In the genomic region with DNA sequence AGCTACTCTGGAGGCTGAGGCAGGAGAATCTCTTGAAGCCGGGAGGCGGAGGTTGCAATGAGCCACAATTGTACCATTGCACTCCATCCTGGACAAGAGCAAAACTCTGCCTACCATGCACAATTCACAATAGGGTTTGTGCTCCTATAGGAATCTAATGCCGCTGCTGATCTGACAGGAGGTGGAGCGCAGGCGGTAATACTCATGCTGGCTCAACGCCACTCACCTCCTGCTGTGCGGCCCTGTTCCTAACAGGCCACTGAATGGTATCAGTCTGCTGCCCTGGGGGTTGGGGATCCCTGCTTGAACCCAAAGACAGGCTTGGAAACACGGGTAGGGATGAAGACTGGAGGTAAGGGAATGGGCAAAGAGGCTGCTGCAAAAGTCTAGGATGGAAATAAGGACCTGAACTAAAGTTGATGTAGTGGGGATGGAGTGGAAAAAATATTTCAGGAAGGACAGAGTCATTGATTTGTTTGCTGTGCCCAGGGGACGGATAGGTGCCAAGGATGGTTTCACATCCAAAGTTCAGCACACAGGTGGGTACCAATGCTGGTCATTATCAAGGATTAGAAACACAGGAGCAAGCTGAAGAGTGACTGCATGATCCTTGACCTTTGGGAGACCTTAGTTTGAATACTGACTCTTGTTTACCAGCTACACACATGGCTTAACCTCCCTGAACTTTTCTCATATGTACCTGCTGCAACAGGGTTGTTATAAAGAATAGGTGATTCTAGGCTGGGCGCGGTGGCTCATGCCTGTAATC, we compare ENCODE assay signal across 1 cellular context.
TF ChIP-seq lines count a peak whose summit lies in the region.

No MANE protein-coding gene starts in this region.

TF ChIP-seq in GM23338, 12 proteins besides CTCF, POLR2A, EP300 and RAD21 (continued from another document):
- TF ChIP-seq, protein P1, sequence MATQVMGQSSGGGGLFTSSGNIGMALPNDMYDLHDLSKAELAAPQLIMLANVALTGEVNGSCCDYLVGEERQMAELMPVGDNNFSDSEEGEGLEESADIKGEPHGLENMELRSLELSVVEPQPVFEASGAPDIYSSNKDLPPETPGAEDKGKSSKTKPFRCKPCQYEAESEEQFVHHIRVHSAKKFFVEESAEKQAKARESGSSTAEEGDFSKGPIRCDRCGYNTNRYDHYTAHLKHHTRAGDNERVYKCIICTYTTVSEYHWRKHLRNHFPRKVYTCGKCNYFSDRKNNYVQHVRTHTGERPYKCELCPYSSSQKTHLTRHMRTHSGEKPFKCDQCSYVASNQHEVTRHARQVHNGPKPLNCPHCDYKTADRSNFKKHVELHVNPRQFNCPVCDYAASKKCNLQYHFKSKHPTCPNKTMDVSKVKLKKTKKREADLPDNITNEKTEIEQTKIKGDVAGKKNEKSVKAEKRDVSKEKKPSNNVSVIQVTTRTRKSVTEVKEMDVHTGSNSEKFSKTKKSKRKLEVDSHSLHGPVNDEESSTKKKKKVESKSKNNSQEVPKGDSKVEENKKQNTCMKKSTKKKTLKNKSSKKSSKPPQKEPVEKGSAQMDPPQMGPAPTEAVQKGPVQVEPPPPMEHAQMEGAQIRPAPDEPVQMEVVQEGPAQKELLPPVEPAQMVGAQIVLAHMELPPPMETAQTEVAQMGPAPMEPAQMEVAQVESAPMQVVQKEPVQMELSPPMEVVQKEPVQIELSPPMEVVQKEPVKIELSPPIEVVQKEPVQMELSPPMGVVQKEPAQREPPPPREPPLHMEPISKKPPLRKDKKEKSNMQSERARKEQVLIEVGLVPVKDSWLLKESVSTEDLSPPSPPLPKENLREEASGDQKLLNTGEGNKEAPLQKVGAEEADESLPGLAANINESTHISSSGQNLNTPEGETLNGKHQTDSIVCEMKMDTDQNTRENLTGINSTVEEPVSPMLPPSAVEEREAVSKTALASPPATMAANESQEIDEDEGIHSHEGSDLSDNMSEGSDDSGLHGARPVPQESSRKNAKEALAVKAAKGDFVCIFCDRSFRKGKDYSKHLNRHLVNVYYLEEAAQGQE (IDR thresholded peaks at IDR 0.05; ENCODE audit: unreplicated experiment): no peak
- no peak for TF ChIP-seq STAT1 (IDR thresholded peaks at IDR 0.05; ENCODE audit: unreplicated experiment)
- no peak for TF ChIP-seq POLR2AphosphoS5 (IDR thresholded peaks at IDR 0.05; ENCODE audit: low read depth)
- TF ChIP-seq, protein P2, sequence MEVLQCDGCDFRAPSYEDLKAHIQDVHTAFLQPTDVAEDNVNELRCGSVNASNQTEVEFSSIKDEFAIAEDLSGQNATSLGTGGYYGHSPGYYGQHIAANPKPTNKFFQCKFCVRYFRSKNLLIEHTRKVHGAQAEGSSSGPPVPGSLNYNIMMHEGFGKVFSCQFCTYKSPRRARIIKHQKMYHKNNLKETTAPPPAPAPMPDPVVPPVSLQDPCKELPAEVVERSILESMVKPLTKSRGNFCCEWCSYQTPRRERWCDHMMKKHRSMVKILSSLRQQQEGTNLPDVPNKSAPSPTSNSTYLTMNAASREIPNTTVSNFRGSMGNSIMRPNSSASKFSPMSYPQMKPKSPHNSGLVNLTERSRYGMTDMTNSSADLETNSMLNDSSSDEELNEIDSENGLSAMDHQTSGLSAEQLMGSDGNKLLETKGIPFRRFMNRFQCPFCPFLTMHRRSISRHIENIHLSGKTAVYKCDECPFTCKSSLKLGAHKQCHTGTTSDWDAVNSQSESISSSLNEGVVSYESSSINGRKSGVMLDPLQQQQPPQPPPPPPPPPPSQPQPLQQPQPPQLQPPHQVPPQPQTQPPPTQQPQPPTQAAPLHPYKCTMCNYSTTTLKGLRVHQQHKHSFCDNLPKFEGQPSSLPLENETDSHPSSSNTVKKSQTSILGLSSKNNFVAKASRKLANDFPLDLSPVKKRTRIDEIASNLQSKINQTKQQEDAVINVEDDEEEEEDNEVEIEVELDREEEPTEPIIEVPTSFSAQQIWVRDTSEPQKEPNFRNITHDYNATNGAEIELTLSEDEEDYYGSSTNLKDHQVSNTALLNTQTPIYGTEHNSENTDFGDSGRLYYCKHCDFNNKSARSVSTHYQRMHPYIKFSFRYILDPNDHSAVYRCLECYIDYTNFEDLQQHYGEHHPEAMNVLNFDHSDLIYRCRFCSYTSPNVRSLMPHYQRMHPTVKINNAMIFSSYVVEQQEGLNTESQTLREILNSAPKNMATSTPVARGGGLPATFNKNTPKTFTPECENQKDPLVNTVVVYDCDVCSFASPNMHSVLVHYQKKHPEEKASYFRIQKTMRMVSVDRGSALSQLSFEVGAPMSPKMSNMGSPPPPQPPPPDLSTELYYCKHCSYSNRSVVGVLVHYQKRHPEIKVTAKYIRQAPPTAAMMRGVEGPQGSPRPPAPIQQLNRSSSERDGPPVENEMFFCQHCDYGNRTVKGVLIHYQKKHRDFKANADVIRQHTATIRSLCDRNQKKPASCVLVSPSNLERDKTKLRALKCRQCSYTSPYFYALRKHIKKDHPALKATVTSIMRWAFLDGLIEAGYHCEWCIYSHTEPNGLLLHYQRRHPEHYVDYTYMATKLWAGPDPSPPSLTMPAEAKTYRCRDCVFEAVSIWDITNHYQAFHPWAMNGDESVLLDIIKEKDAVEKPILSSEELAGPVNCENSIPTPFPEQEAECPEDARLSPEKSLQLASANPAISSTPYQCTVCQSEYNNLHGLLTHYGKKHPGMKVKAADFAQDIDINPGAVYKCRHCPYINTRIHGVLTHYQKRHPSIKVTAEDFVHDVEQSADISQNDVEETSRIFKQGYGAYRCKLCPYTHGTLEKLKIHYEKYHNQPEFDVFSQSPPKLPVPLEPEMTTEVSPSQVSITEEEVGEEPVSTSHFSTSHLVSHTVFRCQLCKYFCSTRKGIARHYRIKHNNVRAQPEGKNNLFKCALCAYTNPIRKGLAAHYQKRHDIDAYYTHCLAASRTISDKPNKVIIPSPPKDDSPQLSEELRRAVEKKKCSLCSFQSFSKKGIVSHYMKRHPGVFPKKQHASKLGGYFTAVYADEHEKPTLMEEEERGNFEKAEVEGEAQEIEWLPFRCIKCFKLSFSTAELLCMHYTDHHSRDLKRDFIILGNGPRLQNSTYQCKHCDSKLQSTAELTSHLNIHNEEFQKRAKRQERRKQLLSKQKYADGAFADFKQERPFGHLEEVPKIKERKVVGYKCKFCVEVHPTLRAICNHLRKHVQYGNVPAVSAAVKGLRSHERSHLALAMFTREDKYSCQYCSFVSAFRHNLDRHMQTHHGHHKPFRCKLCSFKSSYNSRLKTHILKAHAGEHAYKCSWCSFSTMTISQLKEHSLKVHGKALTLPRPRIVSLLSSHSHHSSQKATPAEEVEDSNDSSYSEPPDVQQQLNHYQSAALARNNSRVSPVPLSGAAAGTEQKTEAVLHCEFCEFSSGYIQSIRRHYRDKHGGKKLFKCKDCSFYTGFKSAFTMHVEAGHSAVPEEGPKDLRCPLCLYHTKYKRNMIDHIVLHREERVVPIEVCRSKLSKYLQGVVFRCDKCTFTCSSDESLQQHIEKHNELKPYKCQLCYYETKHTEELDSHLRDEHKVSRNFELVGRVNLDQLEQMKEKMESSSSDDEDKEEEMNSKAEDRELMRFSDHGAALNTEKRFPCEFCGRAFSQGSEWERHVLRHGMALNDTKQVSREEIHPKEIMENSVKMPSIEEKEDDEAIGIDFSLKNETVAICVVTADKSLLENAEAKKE (CRISPR knock-in tag; IDR thresholded peaks at IDR 0.05): no peak
- no peak for TF ChIP-seq ZNF331 (CRISPR knock-in tag; IDR thresholded peaks at IDR 0.05; ENCODE audit: low read depth)
- no peak for TF ChIP-seq ZNF114 (CRISPR knock-in tag; IDR thresholded peaks at IDR 0.05)
- no peak for TF ChIP-seq EZH2 (IDR thresholded peaks at IDR 0.05; ENCODE audit: low read depth, unreplicated experiment)
